Comparison of ENCODE assay signal across 27 cellular contexts in genomic region chr5:113719549-113719948, GRCh38.
"Had no signal": no experiment of that assay in that cellular context is flagged by ENCODE, and none has a peak within 500 bp of the region (broad histone marks: within the 10 kb centered on the region; RNA-seq: fewer than 3 reads in every experiment).

No MANE protein-coding gene starts in this region.

- H3K4me1 Mint-ChIP-seq: activated B cell treated with CpG ODN at 0.5 μM for 24 hours; activated naive CD4-positive, alpha-beta T cell treated with anti-CD3 and anti-CD28 coated beads, Interleukin-2, amount 10 ng/mL, durations not matched to agents 7 days and 5 days; activated naive CD8-positive, alpha-beta T cell treated with anti-CD3 and anti-CD28 coated beads, Interleukin-2, amount 10 ng/mL, durations not matched to agents 7 days and 5 days; central memory CD8-positive, alpha-beta T cell; endodermal cell had no signal

- H3K27me3 Mint-ChIP-seq: activated B cell treated with CpG ODN at 0.5 μM for 24 hours; activated naive CD4-positive, alpha-beta T cell treated with anti-CD3 and anti-CD28 coated beads, Interleukin-2, amount 10 ng/mL, durations not matched to agents 7 days and 5 days; activated naive CD8-positive, alpha-beta T cell treated with anti-CD3 and anti-CD28 coated beads, Interleukin-2, amount 10 ng/mL, durations not matched to agents 7 days and 5 days; activated T-cell treated with anti-CD3 and anti-CD28 coated beads, Interleukin-2, amount 50 U/mL, for 24 hours; central memory CD8-positive, alpha-beta T cell; dendritic cell treated with granulocyte-macrophage colony-stimulating factor and Interleukin-4, amounts not matched to agents 40 ng/mL and 50 ng/mL, for 4 days had no signal

- H3K27ac ChIP-seq: brain microvascular endothelial cell, coronary artery, dorsolateral prefrontal cortex, gastrocnemius medialis, heart right ventricle, hepatocyte had no signal

- ATAC-seq: activated CD4-positive, CD25-positive, alpha-beta regulatory T cell treated with anti-CD3 and anti-CD28 coated beads, Interleukin-2, amount 50 U/mL, for 24 hours; activated naive CD4-positive, alpha-beta T cell treated with anti-CD3 and anti-CD28 coated beads, Interleukin-2, amount 50 U/mL, for 72 hours; activated T-cell treated with anti-CD3 and anti-CD28 coated beads, Interleukin-2, amount 50 U/mL, for 72 hours; esophagus mucosa; gastrocnemius medialis; heart right ventricle had no signal

- H3K27me3 ChIP-seq: brain microvascular endothelial cell, dorsolateral prefrontal cortex, gastrocnemius medialis, heart right ventricle, hepatocyte had no signal

- H3K36me3 Mint-ChIP-seq: activated CD4-positive, alpha-beta memory T cell treated with anti-CD3 and anti-CD28 coated beads for 36 hours; activated naive CD4-positive, alpha-beta T cell treated with anti-CD3 and anti-CD28 coated beads, Interleukin-2, amount 10 ng/mL, durations not matched to agents 7 days and 5 days; activated naive CD8-positive, alpha-beta T cell treated with anti-CD3 and anti-CD28 coated beads, Interleukin-2, amount 10 ng/mL, durations not matched to agents 7 days and 5 days had no signal

- H3K4me1 ChIP-seq: gastrocnemius medialis, heart right ventricle had no signal

- H3K4me3 Mint-ChIP-seq: activated B cell treated with CpG ODN at 0.5 μM for 24 hours; activated CD4-positive, alpha-beta memory T cell treated with anti-CD3 and anti-CD28 coated beads for 36 hours; activated naive CD4-positive, alpha-beta T cell treated with anti-CD3 and anti-CD28 coated beads, Interleukin-2, amount 10 ng/mL, durations not matched to agents 7 days and 5 days; activated naive CD8-positive, alpha-beta T cell treated with anti-CD3 and anti-CD28 coated beads, Interleukin-2, amount 10 ng/mL, durations not matched to agents 7 days and 5 days; activated T-cell treated with anti-CD3 and anti-CD28 coated beads, Interleukin-2, amount 50 U/mL, for 24 hours; activated T-cell treated with anti-CD3 and anti-CD28 coated beads, Interleukin-2, amount 50 U/mL, for 72 hours; central memory CD8-positive, alpha-beta T cell; dendritic cell treated with granulocyte-macrophage colony-stimulating factor and Interleukin-4, amounts not matched to agents 40 ng/mL and 50 ng/mL, for 4 days; endodermal cell had no signal

- H3K36me3 ChIP-seq: brain microvascular endothelial cell, gastrocnemius medialis, heart right ventricle had no signal

- H3K9me3 ChIP-seq: gastrocnemius medialis had no signal

- H3K27ac Mint-ChIP-seq: activated B cell treated with CpG ODN at 0.5 μM for 24 hours; activated CD4-positive, alpha-beta memory T cell treated with anti-CD3 and anti-CD28 coated beads for 36 hours; activated naive CD4-positive, alpha-beta T cell treated with anti-CD3 and anti-CD28 coated beads, Interleukin-2, amount 10 ng/mL, durations not matched to agents 7 days and 5 days; activated naive CD4-positive, alpha-beta T cell treated with anti-CD3 and anti-CD28 coated beads, Interleukin-2, amount 50 U/mL, for 72 hours; activated naive CD8-positive, alpha-beta T cell treated with anti-CD3 and anti-CD28 coated beads, Interleukin-2, amount 10 ng/mL, durations not matched to agents 7 days and 5 days; activated T-cell treated with anti-CD3 and anti-CD28 coated beads, Interleukin-2, amount 50 U/mL, for 24 hours; activated T-cell treated with anti-CD3 and anti-CD28 coated beads, Interleukin-2, amount 50 U/mL, for 72 hours; dendritic cell treated with granulocyte-macrophage colony-stimulating factor and Interleukin-4, amounts not matched to agents 40 ng/mL and 50 ng/mL, for 4 days; endodermal cell had no signal

- H3K4me3 ChIP-seq: coronary artery, dorsolateral prefrontal cortex, gastrocnemius medialis, heart right ventricle, hepatocyte had no signal

- DNase-seq: activated B cell treated with CpG ODN at 0.5 μM for 24 hours; activated CD4-positive, alpha-beta memory T cell treated with anti-CD3 and anti-CD28 coated beads for 36 hours; activated CD4-positive, alpha-beta T cell treated with anti-CD3 and anti-CD28 coated beads for 48 hours; activated CD8-positive, alpha-beta memory T cell treated with anti-CD3 and anti-CD28 coated beads, Interleukin-2, amount 50 U/mL, for 48 hours; activated gamma-delta T cell; activated naive CD4-positive, alpha-beta T cell; activated naive CD4-positive, alpha-beta T cell treated with anti-CD3 and anti-CD28 coated beads, Interleukin-2, amount 10 ng/mL, durations not matched to agents 7 days and 5 days; activated naive CD8-positive, alpha-beta T cell treated with anti-CD3 and anti-CD28 coated beads, Interleukin-2, amount 10 ng/mL, durations not matched to agents 7 days and 5 days; activated T-cell treated with anti-CD3 and anti-CD28 coated beads for 4 hours; activated T-cell treated with anti-CD3 and anti-CD28 coated beads, Interleukin-2, amount 50 U/mL, for 24 hours; activated T-cell treated with anti-CD3 and anti-CD28 coated beads, Interleukin-2, amount 50 U/mL, for 72 hours; brain microvascular endothelial cell; dorsolateral prefrontal cortex; effector memory CD4-positive, alpha-beta T cell; endodermal cell; foreskin fibroblast; gastrocnemius medialis; glutamatergic neuron; heart right ventricle; T-helper 2 cell had no signal
